Comparison of ENCODE assay signal across 19 cellular contexts in the genomic region with DNA sequence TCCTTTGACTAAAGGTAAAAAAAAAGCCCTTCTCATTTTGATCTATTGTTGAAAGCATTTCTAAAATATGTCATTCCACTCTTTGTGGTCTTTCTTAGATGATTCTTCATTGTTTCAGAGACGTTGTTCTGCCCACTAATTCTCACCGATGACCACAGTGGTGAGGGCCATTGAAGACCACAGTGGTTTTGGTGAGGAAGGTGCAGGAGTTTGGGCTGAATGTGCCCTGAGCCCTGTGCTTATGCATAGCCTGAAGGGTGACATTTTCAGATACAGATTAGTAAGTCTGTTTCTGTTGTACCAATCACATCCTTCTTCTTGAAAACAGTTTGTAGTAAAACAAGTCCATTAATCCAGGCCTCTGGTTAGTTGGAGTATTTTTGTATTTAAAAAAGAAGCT.
DNase-seq lines count a peak whose midpoint lies in the region; ATAC-seq, FAIRE-seq and TF ChIP-seq lines count a peak whose summit lies in the region.
"Had no signal": no experiment of that assay in that cellular context is flagged by ENCODE, and none has a peak within 500 bp of the region (broad histone marks: within the 10 kb centered on the region; RNA-seq: fewer than 3 reads in every experiment).

No MANE protein-coding gene starts in this region.

- ATAC-seq in stimulated activated naive CD8-positive, alpha-beta T cell treated with anti-CD3 and anti-CD28 coated beads, Interleukin-15, amount 100 ng/mL, for 72 hours = peak; percentile 86
- ATAC-seq in stimulated activated naive CD8-positive, alpha-beta T cell treated with anti-CD3 and anti-CD28 coated beads, Interleukin-15, Interleukin-2, amounts not matched to agents 100 U/mL and 50 U/mL, for 24 hours = no peak
- ATAC-seq in GM12878 = peak; percentile 39; the same call in 2 of the 3 replicates
- ATAC-seq: HCT116 had no signal

- POLR2A ChIA-PET in GM12878 (lab: Charles Lee) (no interaction called here), PC-9 (lab: Charles Lee; ENCODE audit: unreplicated experiment) (no interaction called here)

- H3F3A ChIP-seq in PC-9 (ENCODE audit: insufficient read depth, low read depth) = no peaks in the 10 kb centered on the region

- H3K79me2 ChIP-seq in GM12878 (ENCODE audit: control insufficient read depth, insufficient read depth, low read length) (no peaks in the 10 kb centered on the region), PC-9 (ENCODE audit: low read depth) (no peaks in the 10 kb centered on the region)

- CTCF ChIA-PET in GM12878 (lab: Yijun Ruan, JAX) (no interaction called here), PC-9 (lab: Charles Lee) (no interaction called here)

- H4K20me1 ChIP-seq in GM12878 (ENCODE audit: control insufficient read depth, insufficient read depth) (no peaks in the 10 kb centered on the region), PC-9 (ENCODE audit: insufficient read depth) (no peaks in the 10 kb centered on the region)

- FAIRE-seq in GM12878 (lab: Jason Lieb, UNC) = no peak
- FAIRE-seq: A204.1, D721Med had no signal

- no peaks in the 10 kb centered on the region for H3K27me3 Mint-ChIP-seq in stimulated activated naive CD8-positive, alpha-beta T cell treated with anti-CD3 and anti-CD28 coated beads, Interleukin-15, amount 100 ng/mL, for 72 hours
- H3K27me3 Mint-ChIP-seq in neural crest cell (ENCODE audit: low read depth) = no peaks in the 10 kb centered on the region
- H3K27me3 Mint-ChIP-seq: CD8-positive, alpha-beta memory T cell had no signal

- TF ChIP-seq POLR2A in GM12878 (IDR thresholded peaks at IDR 0.05; ENCODE audit: low read depth, low read length) = no peak

- peaks cover 0 to 5% of the 10 kb centered on the region in 2 donors for H3K9me3 Mint-ChIP-seq in stimulated activated naive CD8-positive, alpha-beta T cell treated with anti-CD3 and anti-CD28 coated beads, Interleukin-15, amount 100 ng/mL, for 72 hours
- H3K9me3 Mint-ChIP-seq in neural crest cell = peaks cover 7% of the 10 kb centered on the region
- H3K9me3 Mint-ChIP-seq: HFFc6 had no signal

- whole genome bisulfite sequencing in GM12878 (ENCODE audit: insufficient coverage, insufficient replicate concordance, low lambda C conversion rate, missing lambda C conversion rate) = 18% methylated on average over 2 of the region's 2 CpGs

- H3K36me3 Mint-ChIP-seq in neural crest cell (ENCODE audit: low read depth) = peaks cover 3% of the 10 kb centered on the region
- H3K36me3 Mint-ChIP-seq: CD4-positive, CD25-positive, alpha-beta regulatory T cell; CD8-positive, alpha-beta memory T cell had no signal

- TF ChIP-seq CTCF in GM12878 (IDR thresholded peaks at IDR 0.05 in 2 of 3, conservative IDR thresholded peaks at IDR 0.05 in 1 of 3; ENCODE audit: control insufficient read depth in 2 of 3, extremely low read depth in 1 of 3, insufficient read depth in 1 of 3, low read depth in 3 of 3, low read length in 3 of 3) = no peak
- TF ChIP-seq CTCF in neural crest cell (conservative IDR thresholded peaks at IDR 0.05) = no peak
- TF ChIP-seq CTCF in PC-9 (conservative IDR thresholded peaks at IDR 0.05) = no peak

- H3K36me3 ChIP-seq in GM12878 (ENCODE audit: control insufficient read depth in 2 of 2, insufficient read depth in 2 of 2, low read length in 1 of 2) (no peaks in the 10 kb centered on the region), PC-9 (ENCODE audit: low read depth) (no peaks in the 10 kb centered on the region)
- H3K36me3 ChIP-seq: BE2C had no signal

- H3K27me3 ChIP-seq in GM12878 (replicated peaks in 1 of 2; ENCODE audit: control insufficient read depth in 2 of 2, insufficient read depth in 2 of 2, low read length in 1 of 2) (no peaks in the 10 kb centered on the region), PC-9 (ENCODE audit: insufficient read depth, low read depth) (peaks cover 32% of the 10 kb centered on the region)
- H3K27me3 ChIP-seq: BE2C had no signal

- H2AFZ ChIP-seq in GM12878 (ENCODE audit: control insufficient read depth, low read depth, low read length) (no peak overlapping the region), PC-9 (no peak overlapping the region)

- no peak overlapping the region for H3K27ac Mint-ChIP-seq in stimulated activated naive CD8-positive, alpha-beta T cell treated with anti-CD3 and anti-CD28 coated beads, Interleukin-15, amount 100 ng/mL, for 72 hours
- peak overlapping the region; percentile 75 for H3K27ac Mint-ChIP-seq in neural crest cell (ENCODE audit: unreplicated experiment)
- H3K27ac Mint-ChIP-seq: CD4-positive, CD25-positive, alpha-beta regulatory T cell; HFFc6 had no signal

- intact Hi-C loops in GM12878 (cut with micrococcal nuclease; ENCODE audit: unreplicated experiment) = no loop called here
- intact Hi-C loops in PC-9 (cut with micrococcal nuclease; ENCODE audit: unreplicated experiment) = no loop called here

- no peak overlapping the region for H3K4me3 ChIP-seq in GM12878
- no peak overlapping the region for H3K4me3 ChIP-seq in PC-9

- TF ChIP-seq RAD21 in GM12878 (IDR thresholded peaks at IDR 0.05; ENCODE audit: insufficient read depth, low read depth, low read length) = no peak

- no peaks in the 10 kb centered on the region for H3K9me3 ChIP-seq in GM12878 (replicated peaks; ENCODE audit: control insufficient read depth, insufficient read depth, low read length)
- no peaks in the 10 kb centered on the region; the same call in 1 of the 2 replicates for H3K9me3 ChIP-seq in PC-9 (ENCODE audit: insufficient read depth, low read depth)
- H3K9me3 ChIP-seq: BE2C had no signal

- H3K9me2 ChIP-seq in PC-9 (ENCODE audit: insufficient read depth) = 0 out of 2 replicates have a peak, but pooled peaks cover 7% of the 10 kb centered on the region

- no peak overlapping the region for H3K4me3 Mint-ChIP-seq in stimulated activated naive CD8-positive, alpha-beta T cell treated with anti-CD3 and anti-CD28 coated beads, Interleukin-15, amount 100 ng/mL, for 72 hours
- no peak overlapping the region for H3K4me3 Mint-ChIP-seq in neural crest cell
- H3K4me3 Mint-ChIP-seq: CD8-positive, alpha-beta memory T cell; HFFc6 had no signal

- H3K4me2 ChIP-seq in GM12878 (ENCODE audit: control insufficient read depth, insufficient read depth) (no peak overlapping the region), PC-9 (no peak overlapping the region)

- TF ChIP-seq EP300 in GM12878 (IDR thresholded peaks at IDR 0.05; ENCODE audit: borderline replicate concordance in 1 of 2, control insufficient read depth in 1 of 2, low read depth in 2 of 2, low read length in 2 of 2) = no peak

- RAD21 ChIA-PET in GM12878 (lab: Charles Lee; ENCODE audit: unreplicated experiment) = no interaction called here

- H3K9ac ChIP-seq in GM12878 (ENCODE audit: control insufficient read depth, insufficient read depth, low read length) = no peak overlapping the region

- H3K4me1 ChIP-seq in GM12878 (ENCODE audit: control insufficient read depth, insufficient read depth, low read length) (no peaks in the 10 kb centered on the region), PC-9 (replicated peaks; ENCODE audit: insufficient read depth) (no peaks in the 10 kb centered on the region)
- H3K4me1 ChIP-seq: BE2C had no signal

- BruUV-seq in GM12878 (replicated peaks; lab: Mats Ljungman, UMichigan) (no TSS peak), PC-9 (replicated peaks; lab: Mats Ljungman, UMichigan) (no TSS peak)

- SMC1A ChIA-PET in GM12878 (lab: Charles Lee; ENCODE audit: uncharacterized antibody, unreplicated experiment) = interaction anchor here (1.1 kb wide), 1 partner anchor 8 kb away, joined by 3 read pairs; no protein-coding TSS in a partner anchor

- H3K27ac ChIP-seq in GM12878 (ENCODE audit: control insufficient read depth, insufficient read depth) = no peak overlapping the region
- H3K27ac ChIP-seq in PC-9 = no peak overlapping the region
- H3K27ac ChIP-seq: HL-60 had no signal

- no peaks in the 10 kb centered on the region for H3K4me1 Mint-ChIP-seq in stimulated activated naive CD8-positive, alpha-beta T cell treated with anti-CD3 and anti-CD28 coated beads, Interleukin-15, amount 100 ng/mL, for 72 hours
- H3K4me1 Mint-ChIP-seq in neural crest cell = peaks cover 28% of the 10 kb centered on the region
- H3K4me1 Mint-ChIP-seq: CD4-positive, CD25-positive, alpha-beta regulatory T cell; CD8-positive, alpha-beta memory T cell had no signal

- in situ Hi-C loops in GM12878 (cut with MboI) = no loop called here

- peak in 1 of 2 donors; percentile 32 for DNase-seq in stimulated activated naive CD8-positive, alpha-beta T cell treated with anti-CD3 and anti-CD28 coated beads, Interleukin-15, amount 100 ng/mL, for 72 hours
- no peak for DNase-seq in stimulated activated naive CD8-positive, alpha-beta T cell treated with anti-CD3 and anti-CD28 coated beads, Interleukin-15, Interleukin-2, amounts not matched to agents 100 U/mL and 50 U/mL, for 24 hours
- DNase-seq in GM12878 (ENCODE audit: low read depth, low spot score) = no peak
- DNase-seq in neural crest cell (ENCODE audit: low read depth, low spot score) = no peak
- no peak for DNase-seq in PC-9
- DNase-seq in cerebellar cortex (ENCODE audit: low spot score) = no peak
- DNase-seq: ACHN; BE2C; C1 segment of cervical spinal cord; CD4-positive, CD25-positive, alpha-beta regulatory T cell; CD8-positive, alpha-beta memory T cell; GDM1; GOT3; H7; HFFc6 had no signal

TF ChIP-seq in GM12878, 131 proteins besides CTCF, POLR2A, EP300 and RAD21 (continues in another document):
- TF ChIP-seq SREBF1 (IDR thresholded peaks at IDR 0.05; ENCODE audit: low read length) (no peak), SIX5 (IDR thresholded peaks at IDR 0.05; ENCODE audit: low read depth, low read length, severe bottlenecking) (no peak)
- TF ChIP-seq, protein P1, sequence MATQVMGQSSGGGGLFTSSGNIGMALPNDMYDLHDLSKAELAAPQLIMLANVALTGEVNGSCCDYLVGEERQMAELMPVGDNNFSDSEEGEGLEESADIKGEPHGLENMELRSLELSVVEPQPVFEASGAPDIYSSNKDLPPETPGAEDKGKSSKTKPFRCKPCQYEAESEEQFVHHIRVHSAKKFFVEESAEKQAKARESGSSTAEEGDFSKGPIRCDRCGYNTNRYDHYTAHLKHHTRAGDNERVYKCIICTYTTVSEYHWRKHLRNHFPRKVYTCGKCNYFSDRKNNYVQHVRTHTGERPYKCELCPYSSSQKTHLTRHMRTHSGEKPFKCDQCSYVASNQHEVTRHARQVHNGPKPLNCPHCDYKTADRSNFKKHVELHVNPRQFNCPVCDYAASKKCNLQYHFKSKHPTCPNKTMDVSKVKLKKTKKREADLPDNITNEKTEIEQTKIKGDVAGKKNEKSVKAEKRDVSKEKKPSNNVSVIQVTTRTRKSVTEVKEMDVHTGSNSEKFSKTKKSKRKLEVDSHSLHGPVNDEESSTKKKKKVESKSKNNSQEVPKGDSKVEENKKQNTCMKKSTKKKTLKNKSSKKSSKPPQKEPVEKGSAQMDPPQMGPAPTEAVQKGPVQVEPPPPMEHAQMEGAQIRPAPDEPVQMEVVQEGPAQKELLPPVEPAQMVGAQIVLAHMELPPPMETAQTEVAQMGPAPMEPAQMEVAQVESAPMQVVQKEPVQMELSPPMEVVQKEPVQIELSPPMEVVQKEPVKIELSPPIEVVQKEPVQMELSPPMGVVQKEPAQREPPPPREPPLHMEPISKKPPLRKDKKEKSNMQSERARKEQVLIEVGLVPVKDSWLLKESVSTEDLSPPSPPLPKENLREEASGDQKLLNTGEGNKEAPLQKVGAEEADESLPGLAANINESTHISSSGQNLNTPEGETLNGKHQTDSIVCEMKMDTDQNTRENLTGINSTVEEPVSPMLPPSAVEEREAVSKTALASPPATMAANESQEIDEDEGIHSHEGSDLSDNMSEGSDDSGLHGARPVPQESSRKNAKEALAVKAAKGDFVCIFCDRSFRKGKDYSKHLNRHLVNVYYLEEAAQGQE (IDR thresholded peaks at IDR 0.05; ENCODE audit: low read depth, low read length) = no peak
